In the genomic region with DNA sequence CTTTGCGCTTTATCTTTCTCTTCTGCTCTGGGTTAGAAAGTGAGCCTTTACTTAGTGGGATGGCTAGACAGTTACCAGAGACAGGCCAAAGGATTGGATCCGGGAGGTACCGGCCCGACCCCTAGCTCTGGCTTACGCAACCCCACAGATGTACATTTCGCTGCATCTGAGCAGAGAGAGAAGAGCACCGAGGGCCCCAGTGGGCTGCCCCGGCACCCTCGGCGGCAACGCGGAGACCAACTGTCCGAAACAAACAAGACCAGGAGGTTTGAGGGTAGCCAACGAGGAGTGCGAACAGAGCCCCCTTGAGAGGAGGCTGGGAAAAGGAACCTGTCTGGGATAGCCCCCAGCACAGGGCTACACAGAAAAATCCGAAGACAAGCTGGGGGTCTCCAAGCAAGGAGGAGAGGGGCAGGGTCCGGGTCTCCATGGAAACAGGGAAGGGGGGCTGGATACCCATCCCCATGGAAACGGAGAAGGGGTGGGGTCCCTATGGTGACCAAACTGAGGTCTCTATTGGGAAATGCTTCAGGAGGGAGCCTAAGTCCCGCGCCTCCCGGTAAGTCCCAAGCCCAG, we compare ENCODE assay signal across 8 cellular contexts. TPM values are rescaled to one million over a fixed set of nuclear protein-coding genes. Genes with fewer than 3 reads are reported as not detected.
DNase-seq lines count a peak whose midpoint lies in the region; ATAC-seq lines count a peak whose summit lies in the region.

No MANE protein-coding gene starts in this region.

- H3K27me3 ChIP-seq in skeletal muscle satellite cell (ENCODE audit: control insufficient read depth, insufficient read depth, low read length), result no peaks in the 10 kb centered on the region

- H3K4me1 ChIP-seq in skeletal muscle satellite cell (ENCODE audit: control insufficient read depth, insufficient read depth, low read length), result peaks cover 25% of the 10 kb centered on the region

- no peaks in the 10 kb centered on the region for H3K9me3 ChIP-seq in skeletal muscle satellite cell (replicated peaks; ENCODE audit: low read length)

- in situ Hi-C loops in ACHN (cut with HindIII; ENCODE audit: low pct_ligation_motif_present, low pct_unique_long_range_greater_than_20kb, low sequenced_read_pairs), result no loop called here

- DNase-seq in ACHN (peak; percentile 5), left ventricle myocardium superior (no peak), NCI-H1436 (lab: John Stamatoyannopoulos, UW) (no peak), NCI-H2107 (lab: John Stamatoyannopoulos, UW) (no peak)
- peak in 1 of 2 donors; percentile 10 for DNase-seq in activated naive CD4-positive, alpha-beta T cell treated with anti-CD3 and anti-CD28 coated beads, Interleukin-2, amount 50 U/mL, for 72 hours (ENCODE audit: low spot score in 2 of 2)

- H3K4me3 ChIP-seq in skeletal muscle satellite cell (ENCODE audit: low read length), result peak overlapping the region; percentile 96

- peak overlapping the region; percentile 96 for H3K9ac ChIP-seq in skeletal muscle satellite cell (ENCODE audit: low read depth, low read length)

- intact Hi-C loops in left ventricle myocardium superior (cut with micrococcal nuclease), result no loop called here

- peaks cover 11 to 31% of the 10 kb centered on the region in 2 donors for H3K36me3 Mint-ChIP-seq in activated naive CD4-positive, alpha-beta T cell treated with anti-CD3 and anti-CD28 coated beads, Interleukin-2, amount 50 U/mL, for 72 hours

- ATAC-seq in GM18909 (IDR thresholded peaks at IDR 0.05; ENCODE audit: poor library complexity, unreplicated experiment) (peak; percentile 28), HG03571 (IDR thresholded peaks at IDR 0.05; ENCODE audit: unreplicated experiment) (peak; percentile 8), left ventricle myocardium superior (peak; percentile 12)
- ATAC-seq in activated naive CD4-positive, alpha-beta T cell treated with anti-CD3 and anti-CD28 coated beads, Interleukin-2, amount 50 U/mL, for 72 hours, result no peak

- H3K4me2 ChIP-seq in skeletal muscle satellite cell (ENCODE audit: low read length), result peak overlapping the region; percentile 85

- no peaks in the 10 kb centered on the region for H3K9me3 Mint-ChIP-seq in activated naive CD4-positive, alpha-beta T cell treated with anti-CD3 and anti-CD28 coated beads, Interleukin-2, amount 50 U/mL, for 72 hours

- H3K36me3 ChIP-seq in skeletal muscle satellite cell (ENCODE audit: insufficient read depth, low read length), result peaks cover 23% of the 10 kb centered on the region

- peak overlapping the region; percentile 95 to 97 for H3K27ac Mint-ChIP-seq in activated naive CD4-positive, alpha-beta T cell treated with anti-CD3 and anti-CD28 coated beads, Interleukin-2, amount 50 U/mL, for 72 hours

RNA-seq across cellular contexts. Expression of a gene that starts 0.4 kb away (rescaled TPM):
- 10 to 100 TPM; 21.0 to 23.4 TPM for total RNA-seq in activated naive CD4-positive, alpha-beta T cell treated with anti-CD3 and anti-CD28 coated beads, Interleukin-2, amount 50 U/mL, for 72 hours
- 12.8 TPM for total RNA-seq in left ventricle myocardium superior
- 3.5 and 3.7 TPM in 2 replicates for total RNA-seq in skeletal muscle satellite cell (2012; rRNA removed)

RNA-seq across cellular contexts. Expression of a gene that starts 51.0 kb away (rescaled TPM):
- 10 to 100 TPM; 25.7 to 39.3 TPM for total RNA-seq in activated naive CD4-positive, alpha-beta T cell treated with anti-CD3 and anti-CD28 coated beads, Interleukin-2, amount 50 U/mL, for 72 hours
- total RNA-seq in left ventricle myocardium superior, result 4.0 TPM
- total RNA-seq in skeletal muscle satellite cell (2012; rRNA removed), result 16.7 and 21.4 TPM in 2 replicates

RNA-seq across cellular contexts. Expression of a gene that starts 51.4 kb away (rescaled TPM):
- 10 to 100 TPM; 18.8 to 21.4 TPM for total RNA-seq in activated naive CD4-positive, alpha-beta T cell treated with anti-CD3 and anti-CD28 coated beads, Interleukin-2, amount 50 U/mL, for 72 hours
- 45.6 TPM for total RNA-seq in left ventricle myocardium superior
- 15.2 and 21.2 TPM in 2 replicates for total RNA-seq in skeletal muscle satellite cell (2012; rRNA removed)

Comparison
In these comparisons a context has a peak if more than half of its experiments do, and no peak if none do; other contexts are left out.
1. ATAC-seq: peak in GM18909 (single experiment), HG03571 (single experiment) and left ventricle myocardium superior (single experiment); none in activated naive CD4-positive, alpha-beta T cell treated with anti-CD3 and anti-CD28 coated beads, Interleukin-2, amount 50 U/mL, for 72 hours (0 of 2).